ENCODE assay signal across 1 cellular context in genomic region chr10:102120142-102120986, GRCh38.
A peak's percentile ranks its signal among the peaks of the same experiment; 100 is the strongest.
TF ChIP-seq lines count a peak whose summit lies in the region.

Gene LDB1 (minus strand): TSS chr10:102120368. CDS start chr10:102120110, 258 bp downstream.

TF ChIP-seq in HepG2, 621 proteins besides CTCF, POLR2A, EP300 and RAD21 (continued from another document and continues in another):
- TF ChIP-seq TMF1 (CRISPR knock-in tag; IDR thresholded peaks at IDR 0.05; ENCODE audit: low read depth): 0 out of 2 replicates have a peak, but pooled peaks have one; percentile 51
- no peak; the same call in 1 of the 2 replicates for TF ChIP-seq ZNF468 (CRISPR knock-in tag; IDR thresholded peaks at IDR 0.05)
- no peak for TF ChIP-seq ZNF780A (CRISPR knock-in tag; IDR thresholded peaks at IDR 0.05)
- TF ChIP-seq ZSCAN21 (CRISPR knock-in tag; IDR thresholded peaks at IDR 0.05; ENCODE audit: borderline replicate concordance): peak; percentile 81
- 0 out of 2 replicates have a peak, but pooled peaks have one; percentile 28 for TF ChIP-seq ZSCAN20 (CRISPR knock-in tag; IDR thresholded peaks at IDR 0.05; ENCODE audit: borderline replicate concordance)
- peak; percentile 73; the same call in 1 of the 2 replicates for TF ChIP-seq KDM2A (CRISPR knock-in tag; IDR thresholded peaks at IDR 0.05; ENCODE audit: borderline replicate concordance, low read depth)
- 0 out of 2 replicates have a peak, but pooled peaks have one; percentile 51 for TF ChIP-seq SMAD1 (CRISPR knock-in tag; IDR thresholded peaks at IDR 0.05; ENCODE audit: borderline replicate concordance, low read depth)
- TF ChIP-seq RELA (CRISPR knock-in tag; IDR thresholded peaks at IDR 0.05): peak; percentile 37; the same call in 1 of the 2 replicates
- TF ChIP-seq ZNF253 (CRISPR knock-in tag; IDR thresholded peaks at IDR 0.05; ENCODE audit: borderline replicate concordance): 0 out of 2 replicates have a peak, but pooled peaks have one; percentile 34
- 0 out of 2 replicates have a peak, but pooled peaks have one; percentile 41 for TF ChIP-seq ZNF704 (CRISPR knock-in tag; IDR thresholded peaks at IDR 0.05; ENCODE audit: borderline replicate concordance)
- TF ChIP-seq LRRFIP1 (CRISPR knock-in tag; conservative IDR thresholded peaks at IDR 0.05): no peak
- peak; percentile 20; the same call in 1 of the 2 replicates for TF ChIP-seq CREB1 (IDR thresholded peaks at IDR 0.05)
- no peak for TF ChIP-seq CREB1 (CRISPR knock-in tag; IDR thresholded peaks at IDR 0.05)
- no peak for TF ChIP-seq ZBTB21 (CRISPR knock-in tag; IDR thresholded peaks at IDR 0.05)
- TF ChIP-seq KMT2A (CRISPR knock-in tag; IDR thresholded peaks at IDR 0.05): 0 out of 2 replicates have a peak, but pooled peaks have one; percentile 14
- no peak; the same call in 1 of the 2 replicates for TF ChIP-seq MAZ (IDR thresholded peaks at IDR 0.05; ENCODE audit: borderline replicate concordance, low read depth, low read length)
- TF ChIP-seq MAZ (CRISPR knock-in tag; IDR thresholded peaks at IDR 0.05; ENCODE audit: low read depth): peak; percentile 62; the same call in 1 of the 2 replicates
- TF ChIP-seq CEBPG (CRISPR knock-in tag; IDR thresholded peaks at IDR 0.05): no peak
- peak; percentile 41; the same call in 1 of the 2 replicates for TF ChIP-seq SP5 (CRISPR knock-in tag; IDR thresholded peaks at IDR 0.05; ENCODE audit: borderline replicate concordance, low read depth)
- TF ChIP-seq TFDP2 (CRISPR knock-in tag; IDR thresholded peaks at IDR 0.05): peak; percentile 53; the same call in 1 of the 2 replicates
- no peak for TF ChIP-seq GATAD1 (CRISPR knock-in tag; IDR thresholded peaks at IDR 0.05)
- TF ChIP-seq KAT8 (CRISPR knock-in tag; IDR thresholded peaks at IDR 0.05): peak; percentile 38; the same call in 1 of the 2 replicates
- 0 out of 2 replicates have a peak, but pooled peaks have one; percentile 25 for TF ChIP-seq YEATS4 (CRISPR knock-in tag; IDR thresholded peaks at IDR 0.05; ENCODE audit: borderline replicate concordance)
- TF ChIP-seq NFYB (CRISPR knock-in tag; IDR thresholded peaks at IDR 0.05): 0 out of 2 replicates have a peak, but pooled peaks have one; percentile 11
- no peak for TF ChIP-seq NCOA2 (CRISPR knock-in tag; IDR thresholded peaks at IDR 0.05)
- TF ChIP-seq ZNF614 (CRISPR knock-in tag; IDR thresholded peaks at IDR 0.05; ENCODE audit: borderline replicate concordance): peak; percentile 59; the same call in 1 of the 2 replicates
- peak; percentile 55; the same call in 1 of the 2 replicates for TF ChIP-seq GABPB1 (CRISPR knock-in tag; IDR thresholded peaks at IDR 0.05)
- no peak for TF ChIP-seq AGO2 (optimal IDR thresholded peaks at IDR 0.05; ENCODE audit: low read depth, low read length)
- peak; percentile 5; the same call in 1 of the 2 replicates for TF ChIP-seq MEIS1 (CRISPR knock-in tag; IDR thresholded peaks at IDR 0.05; ENCODE audit: borderline replicate concordance)
- no peak for TF ChIP-seq TERF1 (CRISPR knock-in tag; IDR thresholded peaks at IDR 0.05)
- TF ChIP-seq ZNF800 (CRISPR knock-in tag; IDR thresholded peaks at IDR 0.05): peak; percentile 90; the same call in 1 of the 2 replicates
- TF ChIP-seq PATZ1 (CRISPR knock-in tag; IDR thresholded peaks at IDR 0.05): peak; percentile 68
- no peak for TF ChIP-seq ZNF34 (CRISPR knock-in tag; IDR thresholded peaks at IDR 0.05; ENCODE audit: borderline replicate concordance)
- no peak for TF ChIP-seq MLLT10 (CRISPR knock-in tag; IDR thresholded peaks at IDR 0.05)
- no peak for TF ChIP-seq ZNF629 (CRISPR knock-in tag; conservative IDR thresholded peaks at IDR 0.05)
- no peak for TF ChIP-seq HNRNPL (IDR thresholded peaks at IDR 0.05; ENCODE audit: low read depth, low read length)
- TF ChIP-seq ARID3A (IDR thresholded peaks at IDR 0.05; ENCODE audit: low read depth, low read length): peak; percentile 32; the same call in 1 of the 2 replicates
- peak; percentile 83 for TF ChIP-seq MAX (IDR thresholded peaks at IDR 0.05)
- 0 out of 2 replicates have a peak, but pooled peaks have one; percentile 68 for TF ChIP-seq ZNF138 (CRISPR knock-in tag; IDR thresholded peaks at IDR 0.05; ENCODE audit: low read depth)
- TF ChIP-seq ZNF609 (CRISPR knock-in tag; IDR thresholded peaks at IDR 0.05; ENCODE audit: borderline replicate concordance): 0 out of 2 replicates have a peak, but pooled peaks have one; percentile 24
- TF ChIP-seq HOXA5 (CRISPR knock-in tag; IDR thresholded peaks at IDR 0.05): peak; percentile 56; the same call in 1 of the 2 replicates
- peak; percentile 24 for TF ChIP-seq FOSL2 (CRISPR knock-in tag; IDR thresholded peaks at IDR 0.05)
